In genomic region chr17:17303010-17303846, GRCh38 we compare ENCODE assay signal across 7 cellular contexts. TPM values are rescaled to one million over a fixed set of nuclear protein-coding genes. Genes with fewer than 3 reads are reported as not detected.
DNase-seq lines count a peak whose midpoint lies in the region; ATAC-seq and TF ChIP-seq lines count a peak whose summit lies in the region.

NT5M (plus strand) TSS chr17:17303373; CDS start chr17:17303551, 178 bp downstream.

- H3K27ac ChIP-seq in coronary artery (peak within 1 kb of the TSS in 1 of 2 donors; percentile 89), left lung (peak within 1 kb of the TSS; percentile 44 to 45)

- ATAC-seq in GM18505 (IDR thresholded peaks at IDR 0.05; ENCODE audit: unreplicated experiment) (peak; percentile 57), HG02970 (IDR thresholded peaks at IDR 0.05; ENCODE audit: low FRiP score, unreplicated experiment) (peak; percentile 62), left lung (peak; percentile 90)
- ATAC-seq in activated CD4-positive, alpha-beta T cell treated with anti-CD3 and anti-CD28 coated beads for 36 hours: peak; percentile 58

- CTCF ChIA-PET in activated CD4-positive, alpha-beta T cell treated with anti-CD3 and anti-CD28 coated beads for 36 hours (lab: Charles Lee): no interaction called here

- H3K27ac Mint-ChIP-seq in activated CD4-positive, alpha-beta T cell treated with anti-CD3 and anti-CD28 coated beads for 36 hours: peak within 1 kb of the TSS; percentile 87

- TF ChIP-seq CTCF in coronary artery (IDR thresholded peaks at IDR 0.05): no peak
- no peak for TF ChIP-seq CTCF in left lung (IDR thresholded peaks at IDR 0.05)

- peaks cover 0 to 35% of the 10 kb centered on the region in 2 donors for H3K4me1 ChIP-seq in left lung

- intact Hi-C loops in activated CD4-positive, alpha-beta T cell treated with anti-CD3 and anti-CD28 coated beads for 36 hours (cut with DNase I, micrococcal nuclease): loop anchor here (1.0 to 10.0 kb wide), 6 partner anchors 22 to 921 kb away; partner anchors contain the start of genes COPS3 (in 1 of the 2), FLCN (in 1 of the 2), MPRIP (in 1 of the 2) and UBB (in 1 of the 2)
- intact Hi-C loops in left lung (cut with DNase I): no loop called here

- H3K4me3 ChIP-seq in coronary artery (peak within 1 kb of the TSS; percentile 90), left lung (peak within 1 kb of the TSS; percentile 42 to 56)

- peak within 1 kb of the TSS; percentile 71 for H3K4me3 Mint-ChIP-seq in activated CD4-positive, alpha-beta T cell treated with anti-CD3 and anti-CD28 coated beads for 36 hours

- peaks cover 28% of the 10 kb centered on the region for H3K4me1 Mint-ChIP-seq in activated CD4-positive, alpha-beta T cell treated with anti-CD3 and anti-CD28 coated beads for 36 hours

- peaks cover 2% of the 10 kb centered on the region for H3K36me3 Mint-ChIP-seq in activated CD4-positive, alpha-beta T cell treated with anti-CD3 and anti-CD28 coated beads for 36 hours (ENCODE audit: low read depth)

- no peaks in the 10 kb centered on the region for H3K36me3 ChIP-seq in left lung

- peak; percentile 66 for TF ChIP-seq POLR2A in GM18505 (IDR thresholded peaks at IDR 0.05; ENCODE audit: borderline replicate concordance, extremely low read depth, insufficient read depth, insufficient read length)

- no peaks in the 10 kb centered on the region for H3K9me3 ChIP-seq in left lung

- H3K9me3 Mint-ChIP-seq in activated CD4-positive, alpha-beta T cell treated with anti-CD3 and anti-CD28 coated beads for 36 hours (ENCODE audit: low read depth): no peaks in the 10 kb centered on the region

- POLR2A ChIA-PET in activated CD4-positive, alpha-beta T cell treated with anti-CD3 and anti-CD28 coated beads for 36 hours (lab: Charles Lee): interaction anchor here (0.5 to 0.6 kb wide), 2 partner anchors 43 to 283 kb away, joined by 4 to 5 read pairs; no protein-coding TSS in a partner anchor

- H3K27me3 ChIP-seq in left lung: peaks cover 0 to 21% of the 10 kb centered on the region in 2 donors

- DNase-seq in NCI-H446 (lab: John Stamatoyannopoulos, UW): peak; percentile 32 to 91
- DNase-seq in activated CD4-positive, alpha-beta T cell treated with anti-CD3 and anti-CD28 coated beads for 36 hours: peak; percentile 84
- peak; percentile 82 for DNase-seq in coronary artery (ENCODE audit: low spot score)
- peak; percentile 75 to 97 for DNase-seq in left lung
- peak; percentile 59 for DNase-seq in stimulated activated CD4-positive, alpha-beta T cell treated with anti-CD3 and anti-CD28 coated beads, Interleukin-1b, Interleukin-23, amount 100 ng/mL, for 48 hours

- H3K27me3 Mint-ChIP-seq in activated CD4-positive, alpha-beta T cell treated with anti-CD3 and anti-CD28 coated beads for 36 hours: no peaks in the 10 kb centered on the region

RNA-seq across cellular contexts. Expression of gene NT5M, which starts in this region (rescaled TPM):
- total RNA-seq in activated CD4-positive, alpha-beta T cell treated with anti-CD3 and anti-CD28 coated beads for 36 hours: 1 to 10 TPM; 4.3 to 5.4 TPM
- total RNA-seq in left lung: 1 to 10 TPM; 1.5 to 1.6 TPM

Comparison
In these comparisons a context has a peak if more than half of its experiments do, and no peak if none do; other contexts are left out.
1. intact Hi-C loops: an anchor here in activated CD4-positive, alpha-beta T cell treated with anti-CD3 and anti-CD28 coated beads for 36 hours (1.0 to 10.0 kb wide); none called in left lung.